ENCODE assay signal across 19 cellular contexts in the genomic region with DNA sequence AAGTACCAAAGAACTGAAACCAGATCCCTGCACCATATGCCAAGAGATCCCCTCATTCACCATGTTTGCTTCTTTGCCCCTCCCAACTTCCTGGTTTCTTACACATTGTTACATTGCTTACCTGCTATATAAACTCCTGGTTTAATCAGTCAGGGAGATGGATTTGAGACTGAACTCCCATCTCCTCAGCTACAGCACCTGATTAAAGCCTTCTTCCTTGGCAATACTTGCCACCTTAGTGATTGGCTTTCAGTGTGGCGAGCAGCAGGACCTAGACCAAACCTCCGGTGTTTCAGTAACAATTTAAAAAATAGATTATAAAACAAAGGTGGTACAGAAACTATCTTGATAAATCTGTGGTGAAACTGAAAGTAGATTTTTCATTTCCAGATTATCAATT.
"Had no signal": no experiment of that assay in that cellular context is flagged by ENCODE, and none has a peak within 500 bp of the region (broad histone marks: within the 10 kb centered on the region; RNA-seq: fewer than 3 reads in every experiment).

No MANE protein-coding gene starts in this region.

- H3K9me3 ChIP-seq: thoracic aorta had no signal

- ATAC-seq: activated T-helper 17 cell treated with anti-CD3 and anti-CD28 coated beads, Interleukin-2, amount 50 U/mL, for 72 hours had no signal

- H3K27me3 ChIP-seq: left lung, spleen had no signal

- H3K27ac ChIP-seq: spleen, thoracic aorta had no signal

- DNase-seq: activated naive CD4-positive, alpha-beta T cell; activated naive CD8-positive, alpha-beta T cell treated with anti-CD3 and anti-CD28 coated beads, Interleukin-2, amount 10 ng/mL, durations not matched to agents 7 days and 5 days; activated T-cell treated with anti-CD3 and anti-CD28 coated beads, Interleukin-2, amount 50 U/mL, for 24 hours; amniotic stem cell; cortex of kidney; immature natural killer cell; mesenchymal stem cell; naive B cell; nucleus accumbens; spleen; stimulated activated CD4-positive, alpha-beta T cell treated with anti-CD3 and anti-CD28 coated beads, Interleukin-4, amount 100 ng/mL, for 1 hour; stimulated activated naive CD4-positive, alpha-beta T cell treated with Interleukin-2 at 50 U/mL for 16 hours; T-helper 1 cell had no signal

- H3K4me3 ChIP-seq: left lung, spleen, thoracic aorta had no signal

- FAIRE-seq: bronchial epithelial cell, endometrium, TTC549 had no signal

- H3K36me3 ChIP-seq: left lung, spleen, thoracic aorta had no signal
